Comparison of ENCODE assay signal across 22 cellular contexts in genomic region chr12:85445060-85445938, GRCh38.
DNase-seq lines count a peak whose midpoint lies in the region; ATAC-seq and TF ChIP-seq lines count a peak whose summit lies in the region.
"Had no signal": no experiment of that assay in that cellular context is flagged by ENCODE, and none has a peak within 500 bp of the region (broad histone marks: within the 10 kb centered on the region; RNA-seq: fewer than 3 reads in every experiment).

No MANE protein-coding gene starts in this region.

- peaks cover 0 to 9% (median under 1%) of the 10 kb centered on the region in 8 donors for H3K9me3 Mint-ChIP-seq in CD4-positive, alpha-beta memory T cell
- H3K9me3 Mint-ChIP-seq: activated naive CD4-positive, alpha-beta T cell treated with anti-CD3 and anti-CD28 coated beads, Interleukin-2, amount 50 U/mL, for 24 hours; neural crest cell had no signal

- H3K27me3 Mint-ChIP-seq in CD4-positive, alpha-beta memory T cell, result no peaks in the 10 kb centered on the region
- H3K27me3 Mint-ChIP-seq: activated CD4-positive, alpha-beta memory T cell treated with anti-CD3 and anti-CD28 coated beads for 36 hours; activated naive CD4-positive, alpha-beta T cell treated with anti-CD3 and anti-CD28 coated beads, Interleukin-2, amount 50 U/mL, for 24 hours had no signal

- H3K4me1 ChIP-seq in tibial nerve, result no peaks in the 10 kb centered on the region
- H3K4me1 ChIP-seq in CD4-positive, alpha-beta memory T cell (ENCODE audit: insufficient read depth, low read length), result no peaks in the 10 kb centered on the region
- H3K4me1 ChIP-seq: vagina had no signal

- H3K9me3 ChIP-seq in tibial nerve, result no peaks in the 10 kb centered on the region
- no peaks in the 10 kb centered on the region for H3K9me3 ChIP-seq in CD4-positive, alpha-beta memory T cell (ENCODE audit: control insufficient read depth in 1 of 2, low read length in 2 of 2)
- H3K9me3 ChIP-seq: vagina had no signal

- peak; percentile 32 for DNase-seq in NCI-H82 (lab: John Stamatoyannopoulos, UW)
- DNase-seq in NCI-H82 treated with DMSO at 0.1 percent for 48 hours (lab: John Stamatoyannopoulos, UW; ENCODE audit: unreplicated experiment), result no peak
- peak; percentile 39 for DNase-seq in SK-N-DZ (ENCODE audit: low spot score)
- peak; percentile 19 for DNase-seq in kidney glomerular epithelial cell (lab: John Stamatoyannopoulos, UW)
- no peak for DNase-seq in tibial nerve (ENCODE audit: low spot score in 2 of 2)
- DNase-seq in CD4-positive, alpha-beta memory T cell, result no peak
- DNase-seq in T-helper 1 cell, result no peak
- DNase-seq: activated CD4-positive, alpha-beta memory T cell treated with anti-CD3 and anti-CD28 coated beads for 36 hours; activated T-cell treated with anti-CD3 and anti-CD28 coated beads, Interleukin-2, amount 50 U/mL, for 4 hours; DMS79 treated with DMSO at 0.1 percent for 48 hours; HCEC 1CT; midbrain; NCI-H1694; NCI-H446 treated with DMSO at 0.1 percent for 48 hours; stimulated activated CD8-positive, alpha-beta memory T cell treated with anti-CD3 and anti-CD28 coated beads, Interleukin-4, amount 100 ng/mL, for 48 hours; T-helper 2 cell; WERI-Rb-1 had no signal

- TF ChIP-seq POLR2A in tibial nerve (IDR thresholded peaks at IDR 0.05), result no peak

- no peak for ATAC-seq in HG03565 (IDR thresholded peaks at IDR 0.05; ENCODE audit: unreplicated experiment)
- ATAC-seq: activated T-cell treated with anti-CD3 and anti-CD28 coated beads, Interleukin-2, amount 50 U/mL, for 4 hours; HepG2 had no signal

- CTCF ChIA-PET in CD4-positive, alpha-beta memory T cell (lab: Charles Lee; ENCODE audit: partially characterized antibody), result no interaction called here

- no peaks in the 10 kb centered on the region for H3K27me3 ChIP-seq in tibial nerve
- no peaks in the 10 kb centered on the region for H3K27me3 ChIP-seq in CD4-positive, alpha-beta memory T cell (ENCODE audit: insufficient read depth, low read length)
- H3K27me3 ChIP-seq: vagina had no signal

- no peak for TF ChIP-seq EP300 in tibial nerve (IDR thresholded peaks at IDR 0.05)

- no peaks in the 10 kb centered on the region for H3K4me1 Mint-ChIP-seq in CD4-positive, alpha-beta memory T cell
- H3K4me1 Mint-ChIP-seq: activated naive CD4-positive, alpha-beta T cell treated with anti-CD3 and anti-CD28 coated beads, Interleukin-2, amount 50 U/mL, for 24 hours; neural crest cell had no signal

- intact Hi-C loops in CD4-positive, alpha-beta memory T cell (cut with micrococcal nuclease), result no loop called here

- 72 to 73% methylated on average over 6 of the region's 6 CpGs for WGBS in tibial nerve, 2 donors

- POLR2A ChIA-PET in CD4-positive, alpha-beta memory T cell (lab: Charles Lee; ENCODE audit: partially characterized antibody), result no interaction called here

- no peak overlapping the region for H3K4me3 Mint-ChIP-seq in CD4-positive, alpha-beta memory T cell
- H3K4me3 Mint-ChIP-seq: activated CD4-positive, alpha-beta memory T cell treated with anti-CD3 and anti-CD28 coated beads for 36 hours; activated naive CD4-positive, alpha-beta T cell treated with anti-CD3 and anti-CD28 coated beads, Interleukin-2, amount 50 U/mL, for 24 hours; activated T-cell treated with anti-CD3 and anti-CD28 coated beads, Interleukin-2, amount 50 U/mL, for 4 hours; neural crest cell had no signal

- TF ChIP-seq CTCF in tibial nerve (IDR thresholded peaks at IDR 0.05), result no peak

- H3K36me3 Mint-ChIP-seq in CD4-positive, alpha-beta memory T cell, result no peaks in the 10 kb centered on the region
- H3K36me3 Mint-ChIP-seq: activated CD4-positive, alpha-beta memory T cell treated with anti-CD3 and anti-CD28 coated beads for 36 hours; activated naive CD4-positive, alpha-beta T cell treated with anti-CD3 and anti-CD28 coated beads, Interleukin-2, amount 50 U/mL, for 24 hours had no signal

- H3K27ac ChIP-seq in tibial nerve, result no peak overlapping the region
- H3K27ac ChIP-seq in CD4-positive, alpha-beta memory T cell (ENCODE audit: low read depth, low read length), result no peak overlapping the region
- H3K27ac ChIP-seq: vagina, WERI-Rb-1 had no signal

- H3K27ac Mint-ChIP-seq in CD4-positive, alpha-beta memory T cell, result no peak overlapping the region
- H3K27ac Mint-ChIP-seq: activated CD4-positive, alpha-beta memory T cell treated with anti-CD3 and anti-CD28 coated beads for 36 hours; activated naive CD4-positive, alpha-beta T cell treated with anti-CD3 and anti-CD28 coated beads, Interleukin-2, amount 50 U/mL, for 24 hours had no signal

- no peak overlapping the region for H3K4me3 ChIP-seq in tibial nerve
- H3K4me3 ChIP-seq in CD4-positive, alpha-beta memory T cell (ENCODE audit: low read length in 2 of 2), result no peak overlapping the region
- H3K4me3 ChIP-seq: vagina had no signal

- H3K36me3 ChIP-seq in tibial nerve, result no peaks in the 10 kb centered on the region
- H3K36me3 ChIP-seq in CD4-positive, alpha-beta memory T cell (ENCODE audit: insufficient read depth, low read length), result no peaks in the 10 kb centered on the region
- H3K36me3 ChIP-seq: vagina, WERI-Rb-1 had no signal

Comparison
In these comparisons a context has a peak if more than half of its experiments do, and no peak if none do; other contexts are left out.
1. DNase-seq: peak in NCI-H82 (single experiment), SK-N-DZ (single experiment) and kidney glomerular epithelial cell (single experiment); none in NCI-H82 treated with DMSO at 0.1 percent for 48 hours (single experiment), tibial nerve (0 of 2), CD4-positive, alpha-beta memory T cell (0 of 5) and T-helper 1 cell (0 of 5).